In genomic region chr5:166370928-166371690, GRCh38 we compare ENCODE assay signal across 11 cellular contexts.
A peak's percentile ranks its signal among the peaks of the same experiment; 100 is the strongest.
DNase-seq lines count a peak whose midpoint lies in the region; ATAC-seq and TF ChIP-seq lines count a peak whose summit lies in the region.
"Had no signal": no experiment of that assay in that cellular context is flagged by ENCODE, and none has a peak within 500 bp of the region (broad histone marks: within the 10 kb centered on the region; RNA-seq: fewer than 3 reads in every experiment).

No MANE protein-coding gene starts in this region.

- no peaks in the 10 kb centered on the region for H3K27me3 ChIP-seq in Panc1 (ENCODE audit: control insufficient read depth, insufficient read depth, low read length)
- H3K27me3 ChIP-seq in thoracic aorta (replicated peaks; ENCODE audit: insufficient read depth): no peaks in the 10 kb centered on the region
- H3K27me3 ChIP-seq in GM23338 (ENCODE audit: insufficient read depth): peaks cover 44% of the 10 kb centered on the region

- no peaks in the 10 kb centered on the region for H3K4me1 ChIP-seq in Panc1 (ENCODE audit: control insufficient read depth, insufficient read depth, low read length)
- H3K4me1 ChIP-seq in thoracic aorta (ENCODE audit: control insufficient read depth in 1 of 2, low read depth in 2 of 2): no peaks in the 10 kb centered on the region
- peaks cover 12% of the 10 kb centered on the region for H3K4me1 ChIP-seq in GM23338 (ENCODE audit: insufficient read depth)

- no peak overlapping the region for H2AFZ ChIP-seq in GM23338

- in situ Hi-C loops in Panc1 (cut with HindIII; ENCODE audit: low pct_unique_long_range_greater_than_20kb, low sequenced_read_pairs): no loop called here

- H3K36me3 ChIP-seq in Panc1 (ENCODE audit: control insufficient read depth, insufficient read depth, low read length) (no peaks in the 10 kb centered on the region), thoracic aorta (no peaks in the 10 kb centered on the region), GM23338 (ENCODE audit: insufficient read depth) (no peaks in the 10 kb centered on the region)

- H3F3A ChIP-seq in GM23338 (replicated peaks; ENCODE audit: low read depth): no peaks in the 10 kb centered on the region

- peaks cover 1% of the 10 kb centered on the region for H3K4me1 Mint-ChIP-seq in activated CD4-positive, alpha-beta memory T cell treated with anti-CD3 and anti-CD28 coated beads, Interleukin-2, amount 10 ng/mL, durations not matched to agents 7 days and 5 days
- H3K4me1 Mint-ChIP-seq in activated CD4-positive, alpha-beta memory T cell treated with anti-CD3 and anti-CD28 coated beads for 36 hours (ENCODE audit: low read depth): peaks cover 2% of the 10 kb centered on the region
- H3K4me1 Mint-ChIP-seq in GM23338: peaks cover 7% of the 10 kb centered on the region; the same call in 2 of the 3 replicates
- H3K4me1 Mint-ChIP-seq: CD14-positive monocyte had no signal

- H3K27ac Mint-ChIP-seq in activated CD4-positive, alpha-beta memory T cell treated with anti-CD3 and anti-CD28 coated beads, Interleukin-2, amount 10 ng/mL, durations not matched to agents 7 days and 5 days: no peak overlapping the region
- no peak overlapping the region for H3K27ac Mint-ChIP-seq in activated CD4-positive, alpha-beta memory T cell treated with anti-CD3 and anti-CD28 coated beads for 36 hours
- no peak overlapping the region for H3K27ac Mint-ChIP-seq in GM23338
- H3K27ac Mint-ChIP-seq: CD14-positive monocyte had no signal

- no peaks in the 10 kb centered on the region for H3K9me2 ChIP-seq in GM23338 (ENCODE audit: insufficient read depth)

- POLR2A ChIA-PET in activated CD4-positive, alpha-beta memory T cell treated with anti-CD3 and anti-CD28 coated beads, Interleukin-2, amount 10 ng/mL, durations not matched to agents 7 days and 5 days (lab: Charles Lee): no interaction called here
- POLR2A ChIA-PET in activated CD4-positive, alpha-beta memory T cell treated with anti-CD3 and anti-CD28 coated beads for 36 hours (lab: Charles Lee): no interaction called here
- POLR2A ChIA-PET in Panc1 (lab: Charles Lee): no interaction called here

- ATAC-seq in Panc1: peak; percentile 60; the same call in 1 of the 2 replicates
- no peak for ATAC-seq in thoracic aorta (ENCODE audit: insufficient number of reproducible peaks, low FRiP score, low read depth)
- no peak for ATAC-seq in HG03139 (IDR thresholded peaks at IDR 0.05; ENCODE audit: unreplicated experiment)
- ATAC-seq in GM23338: no peak

- TF ChIP-seq CTCF in Panc1 (IDR thresholded peaks at IDR 0.05) (no peak), fibroblast of the aortic adventitia (IDR thresholded peaks at IDR 0.05; ENCODE audit: insufficient read depth, low read length) (no peak), thoracic aorta (IDR thresholded peaks at IDR 0.05) (no peak), GM23338 (conservative IDR thresholded peaks at IDR 0.05; ENCODE audit: low read depth in 2 of 2) (no peak)

- H4K20me1 ChIP-seq in GM23338 (replicated peaks; ENCODE audit: insufficient read depth): no peaks in the 10 kb centered on the region

- intact Hi-C loops in activated CD4-positive, alpha-beta memory T cell treated with anti-CD3 and anti-CD28 coated beads for 36 hours (cut with micrococcal nuclease): no loop called here
- intact Hi-C loops in Panc1 (cut with micrococcal nuclease; ENCODE audit: unreplicated experiment): no loop called here

- no peaks in the 10 kb centered on the region for H3K9me3 Mint-ChIP-seq in activated CD4-positive, alpha-beta memory T cell treated with anti-CD3 and anti-CD28 coated beads, Interleukin-2, amount 10 ng/mL, durations not matched to agents 7 days and 5 days
- peaks cover 6% of the 10 kb centered on the region for H3K9me3 Mint-ChIP-seq in activated CD4-positive, alpha-beta memory T cell treated with anti-CD3 and anti-CD28 coated beads for 36 hours
- H3K9me3 Mint-ChIP-seq in GM23338: no peaks in the 10 kb centered on the region

- DNase-seq in activated CD4-positive, alpha-beta memory T cell treated with anti-CD3 and anti-CD28 coated beads, Interleukin-2, amount 10 ng/mL, durations not matched to agents 7 days and 5 days: no peak
- no peak for DNase-seq in activated CD4-positive, alpha-beta memory T cell treated with anti-CD3 and anti-CD28 coated beads for 36 hours
- DNase-seq in Panc1 (ENCODE audit: low read depth, low spot score) (peak; percentile 22), fibroblast of the aortic adventitia (ENCODE audit: low read depth) (peak; percentile 4), thoracic aorta (ENCODE audit: low spot score) (no peak), SHP77 treated with DMSO at 0.1 percent for 48 hours (lab: John Stamatoyannopoulos, UW) (no peak), GM23338 (ENCODE audit: low spot score) (no peak)
- DNase-seq: activated CD8-positive, alpha-beta memory T cell treated with anti-CD3 and anti-CD28 coated beads, Interleukin-2, amount 50 U/mL, for 48 hours; NCI-H446 treated with DMSO at 0.1 percent for 48 hours had no signal

- CTCF ChIA-PET in activated CD4-positive, alpha-beta memory T cell treated with anti-CD3 and anti-CD28 coated beads, Interleukin-2, amount 10 ng/mL, durations not matched to agents 7 days and 5 days (lab: Charles Lee): no interaction called here
- CTCF ChIA-PET in activated CD4-positive, alpha-beta memory T cell treated with anti-CD3 and anti-CD28 coated beads for 36 hours (lab: Charles Lee): no interaction called here
- CTCF ChIA-PET in Panc1 (lab: Charles Lee): no interaction called here

- H3K4me2 ChIP-seq in GM23338: no peak overlapping the region

- H3K36me3 Mint-ChIP-seq in activated CD4-positive, alpha-beta memory T cell treated with anti-CD3 and anti-CD28 coated beads, Interleukin-2, amount 10 ng/mL, durations not matched to agents 7 days and 5 days (ENCODE audit: low read depth): no peaks in the 10 kb centered on the region
- no peaks in the 10 kb centered on the region for H3K36me3 Mint-ChIP-seq in activated CD4-positive, alpha-beta memory T cell treated with anti-CD3 and anti-CD28 coated beads for 36 hours
- no peaks in the 10 kb centered on the region for H3K36me3 Mint-ChIP-seq in GM23338 (ENCODE audit: low read depth)
- H3K36me3 Mint-ChIP-seq: CD14-positive monocyte had no signal

- H3K27me3 Mint-ChIP-seq in activated CD4-positive, alpha-beta memory T cell treated with anti-CD3 and anti-CD28 coated beads, Interleukin-2, amount 10 ng/mL, durations not matched to agents 7 days and 5 days: no peaks in the 10 kb centered on the region
- no peaks in the 10 kb centered on the region for H3K27me3 Mint-ChIP-seq in activated CD4-positive, alpha-beta memory T cell treated with anti-CD3 and anti-CD28 coated beads for 36 hours
- no peaks in the 10 kb centered on the region for H3K27me3 Mint-ChIP-seq in GM23338 (ENCODE audit: insufficient read depth, low read depth, poor library complexity)

- no peaks in the 10 kb centered on the region for H3K9me3 ChIP-seq in Panc1 (ENCODE audit: control insufficient read depth, insufficient read depth, low read depth, low read length)
- no peaks in the 10 kb centered on the region for H3K9me3 ChIP-seq in thoracic aorta

- BruUV-seq in Panc1 (replicated peaks; lab: Mats Ljungman, UMichigan): no TSS peak

- H3K79me2 ChIP-seq in GM23338 (replicated peaks; ENCODE audit: insufficient read depth): no peaks in the 10 kb centered on the region

- peak overlapping the region; percentile 26 for H3K4me3 Mint-ChIP-seq in activated CD4-positive, alpha-beta memory T cell treated with anti-CD3 and anti-CD28 coated beads, Interleukin-2, amount 10 ng/mL, durations not matched to agents 7 days and 5 days
- H3K4me3 Mint-ChIP-seq in activated CD4-positive, alpha-beta memory T cell treated with anti-CD3 and anti-CD28 coated beads for 36 hours: no peak overlapping the region
- H3K4me3 Mint-ChIP-seq in GM23338: no peak overlapping the region
- H3K4me3 Mint-ChIP-seq: CD14-positive monocyte had no signal

- H3K4me3 ChIP-seq in Panc1 (ENCODE audit: low read depth in 2 of 2, low read length in 2 of 2): peak overlapping the region; percentile 37 to 61
- peak overlapping the region; percentile 23 for H3K4me3 ChIP-seq in fibroblast of the aortic adventitia (ENCODE audit: low read depth, low read length)
- H3K4me3 ChIP-seq in thoracic aorta: peak overlapping the region; percentile 66
- H3K4me3 ChIP-seq in GM23338: no peak overlapping the region

- H3K27ac ChIP-seq in Panc1 (ENCODE audit: low read length) (peak overlapping the region; percentile 73), thoracic aorta (no peak overlapping the region), GM23338 (ENCODE audit: low read depth) (no peak overlapping the region)

TF ChIP-seq in GM23338, 12 proteins besides CTCF, POLR2A, EP300 and RAD21 (continues in another document):
- TF ChIP-seq, protein P1, sequence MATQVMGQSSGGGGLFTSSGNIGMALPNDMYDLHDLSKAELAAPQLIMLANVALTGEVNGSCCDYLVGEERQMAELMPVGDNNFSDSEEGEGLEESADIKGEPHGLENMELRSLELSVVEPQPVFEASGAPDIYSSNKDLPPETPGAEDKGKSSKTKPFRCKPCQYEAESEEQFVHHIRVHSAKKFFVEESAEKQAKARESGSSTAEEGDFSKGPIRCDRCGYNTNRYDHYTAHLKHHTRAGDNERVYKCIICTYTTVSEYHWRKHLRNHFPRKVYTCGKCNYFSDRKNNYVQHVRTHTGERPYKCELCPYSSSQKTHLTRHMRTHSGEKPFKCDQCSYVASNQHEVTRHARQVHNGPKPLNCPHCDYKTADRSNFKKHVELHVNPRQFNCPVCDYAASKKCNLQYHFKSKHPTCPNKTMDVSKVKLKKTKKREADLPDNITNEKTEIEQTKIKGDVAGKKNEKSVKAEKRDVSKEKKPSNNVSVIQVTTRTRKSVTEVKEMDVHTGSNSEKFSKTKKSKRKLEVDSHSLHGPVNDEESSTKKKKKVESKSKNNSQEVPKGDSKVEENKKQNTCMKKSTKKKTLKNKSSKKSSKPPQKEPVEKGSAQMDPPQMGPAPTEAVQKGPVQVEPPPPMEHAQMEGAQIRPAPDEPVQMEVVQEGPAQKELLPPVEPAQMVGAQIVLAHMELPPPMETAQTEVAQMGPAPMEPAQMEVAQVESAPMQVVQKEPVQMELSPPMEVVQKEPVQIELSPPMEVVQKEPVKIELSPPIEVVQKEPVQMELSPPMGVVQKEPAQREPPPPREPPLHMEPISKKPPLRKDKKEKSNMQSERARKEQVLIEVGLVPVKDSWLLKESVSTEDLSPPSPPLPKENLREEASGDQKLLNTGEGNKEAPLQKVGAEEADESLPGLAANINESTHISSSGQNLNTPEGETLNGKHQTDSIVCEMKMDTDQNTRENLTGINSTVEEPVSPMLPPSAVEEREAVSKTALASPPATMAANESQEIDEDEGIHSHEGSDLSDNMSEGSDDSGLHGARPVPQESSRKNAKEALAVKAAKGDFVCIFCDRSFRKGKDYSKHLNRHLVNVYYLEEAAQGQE (IDR thresholded peaks at IDR 0.05; ENCODE audit: unreplicated experiment): no peak
- TF ChIP-seq ZNF331 (CRISPR knock-in tag; IDR thresholded peaks at IDR 0.05; ENCODE audit: low read depth): no peak

Comparison
In these comparisons a context has a peak if more than half of its experiments do, and no peak if none do; other contexts are left out.
1. DNase-seq: peak in Panc1 (single experiment) and fibroblast of the aortic adventitia (single experiment); none in activated CD4-positive, alpha-beta memory T cell treated with anti-CD3 and anti-CD28 coated beads, Interleukin-2, amount 10 ng/mL, durations not matched to agents 7 days and 5 days (single experiment), activated CD4-positive, alpha-beta memory T cell treated with anti-CD3 and anti-CD28 coated beads for 36 hours (single experiment), thoracic aorta (single experiment), SHP77 treated with DMSO at 0.1 percent for 48 hours (single experiment) and GM23338 (single experiment).